In the genomic region with DNA sequence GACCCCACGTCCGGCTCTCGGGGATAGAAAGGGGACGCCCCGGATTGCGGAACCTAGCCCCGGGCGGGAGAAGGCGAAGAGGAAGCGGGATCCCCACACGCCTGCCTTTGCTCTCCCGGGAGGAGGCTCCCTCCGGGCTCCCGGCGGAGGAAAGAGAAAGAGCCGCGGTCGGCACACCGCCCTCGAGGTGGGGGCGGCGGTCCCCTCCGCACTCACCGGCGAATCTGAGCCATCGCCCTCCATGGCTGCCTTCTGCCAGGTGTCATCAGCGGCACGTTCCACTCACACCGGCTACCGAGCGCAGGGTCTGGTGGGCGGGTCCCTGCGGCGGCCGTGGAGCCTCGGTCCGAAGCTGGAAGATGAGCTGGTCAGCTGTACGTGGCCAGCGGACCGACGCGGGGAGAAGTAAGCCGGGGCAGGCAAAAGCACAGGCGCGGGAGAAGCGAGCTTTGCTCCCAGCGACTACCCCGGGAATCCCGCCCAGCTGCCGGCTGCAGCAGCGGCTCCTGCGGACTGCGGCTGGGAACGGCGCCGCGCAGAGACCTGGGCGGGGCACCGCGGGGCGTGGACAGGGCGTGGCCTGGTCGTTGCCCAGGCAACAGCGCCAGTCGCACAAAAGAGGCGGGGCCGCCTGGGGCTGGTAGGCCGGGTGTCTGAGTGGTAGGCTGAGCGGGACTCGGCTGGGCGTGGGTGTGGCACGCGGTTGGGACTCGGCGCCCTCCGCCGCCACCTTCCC, we compare ENCODE assay signal across 8 cellular contexts.
DNase-seq lines count a peak whose midpoint lies in the region; ATAC-seq and TF ChIP-seq lines count a peak whose summit lies in the region.

A gene with protein sequence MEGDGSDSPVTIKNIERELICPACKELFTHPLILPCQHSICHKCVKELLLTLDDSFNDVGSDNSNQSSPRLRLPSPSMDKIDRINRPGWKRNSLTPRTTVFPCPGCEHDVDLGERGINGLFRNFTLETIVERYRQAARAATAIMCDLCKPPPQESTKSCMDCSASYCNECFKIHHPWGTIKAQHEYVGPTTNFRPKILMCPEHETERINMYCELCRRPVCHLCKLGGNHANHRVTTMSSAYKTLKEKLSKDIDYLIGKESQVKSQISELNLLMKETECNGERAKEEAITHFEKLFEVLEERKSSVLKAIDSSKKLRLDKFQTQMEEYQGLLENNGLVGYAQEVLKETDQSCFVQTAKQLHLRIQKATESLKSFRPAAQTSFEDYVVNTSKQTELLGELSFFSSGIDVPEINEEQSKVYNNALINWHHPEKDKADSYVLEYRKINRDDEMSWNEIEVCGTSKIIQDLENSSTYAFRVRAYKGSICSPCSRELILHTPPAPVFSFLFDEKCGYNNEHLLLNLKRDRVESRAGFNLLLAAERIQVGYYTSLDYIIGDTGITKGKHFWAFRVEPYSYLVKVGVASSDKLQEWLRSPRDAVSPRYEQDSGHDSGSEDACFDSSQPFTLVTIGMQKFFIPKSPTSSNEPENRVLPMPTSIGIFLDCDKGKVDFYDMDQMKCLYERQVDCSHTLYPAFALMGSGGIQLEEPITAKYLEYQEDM (minus strand): TSS at position 517 of the 736 bp plus-strand sequence. CDS start 274 bp downstream, at position 243.

- H3K9me3 ChIP-seq in HUES6 (ENCODE audit: control insufficient read depth, insufficient read depth, low read depth, low read length) = peaks cover 36% of the 10 kb centered on the region
- peaks cover 6% of the 10 kb centered on the region; the same call in 1 of the 2 replicates for H3K9me3 ChIP-seq in OCI-LY1 (ENCODE audit: low read length)
- peaks cover 0 to 5% of the 10 kb centered on the region in 2 donors for H3K9me3 ChIP-seq in mucosa of rectum (ENCODE audit: control insufficient read depth in 2 of 2, low read length in 2 of 2)

- peak; percentile 99 for ATAC-seq in GM21515 (IDR thresholded peaks at IDR 0.05; ENCODE audit: unreplicated experiment)

- no peaks in the 10 kb centered on the region for H3K79me2 ChIP-seq in OCI-LY1 (ENCODE audit: insufficient read depth, low read length)

- H3K27ac ChIP-seq in HUES6 (ENCODE audit: low read depth, low read length) = peak within 1 kb of the TSS; percentile 7; the same call in 1 of the 2 replicates
- H3K27ac ChIP-seq in OCI-LY1 (ENCODE audit: low read depth, low read length, poor library complexity, severe bottlenecking) = no peak within 1 kb of the TSS
- no peak within 1 kb of the TSS for H3K27ac ChIP-seq in epithelial cell of prostate
- H3K27ac ChIP-seq in mucosa of rectum (ENCODE audit: low read depth in 2 of 2, low read length in 2 of 2) = peak within 1 kb of the TSS; percentile 95 to 96

- no peaks in the 10 kb centered on the region for H4K20me1 ChIP-seq in OCI-LY1 (ENCODE audit: insufficient read depth, low read length)

- H3K36me3 ChIP-seq in HUES6 (ENCODE audit: control insufficient read depth, insufficient read depth, low read length) (peaks cover 14% of the 10 kb centered on the region), OCI-LY1 (ENCODE audit: insufficient read depth, low read length) (no peaks in the 10 kb centered on the region; the same call in 1 of the 2 replicates), mucosa of rectum (ENCODE audit: control insufficient read depth in 2 of 2, insufficient read depth in 2 of 2, low read length in 2 of 2) (no peaks in the 10 kb centered on the region)

- no peaks in the 10 kb centered on the region for H3K9me2 ChIP-seq in OCI-LY1 (ENCODE audit: low read depth, low read length)

- H3K9ac ChIP-seq in HUES6 (ENCODE audit: low read length) = peak within 1 kb of the TSS; percentile 81
- peak within 1 kb of the TSS; percentile 39; the same call in 1 of the 2 replicates for H3K9ac ChIP-seq in OCI-LY1 (ENCODE audit: low read length)
- H3K9ac ChIP-seq in mucosa of rectum (ENCODE audit: low read depth in 1 of 2, low read length in 2 of 2) = peak within 1 kb of the TSS; percentile 84 to 91

- DNase-seq in DMS 273 (lab: John Stamatoyannopoulos, UW; ENCODE audit: unreplicated experiment) (peak; percentile 98), activated T-cell treated with anti-CD3 and anti-CD28 coated beads for 24 hours (ENCODE audit: low read depth) (peak; percentile 88), epithelial cell of prostate (ENCODE audit: low read depth, low spot score) (peak; percentile 54)
- peak; percentile 90 for DNase-seq in stimulated activated CD8-positive, alpha-beta memory T cell treated with anti-CD3 and anti-CD28 coated beads, Interleukin-4, amount 100 ng/mL, for 24 hours (ENCODE audit: low read depth)

- H3F3A ChIP-seq in OCI-LY1 (ENCODE audit: insufficient read depth, low read length) = no peaks in the 10 kb centered on the region

- H3K4me3 ChIP-seq in HUES6 (ENCODE audit: low read depth, low read length) = peak within 1 kb of the TSS; percentile 86
- H3K4me3 ChIP-seq in OCI-LY1 (ENCODE audit: low read depth, low read length, poor library complexity, severe bottlenecking) = peak within 1 kb of the TSS; percentile 67
- peak within 1 kb of the TSS; percentile 86 to 89 for H3K4me3 ChIP-seq in mucosa of rectum (ENCODE audit: low read length in 2 of 2)

- H3K27me3 ChIP-seq in HUES6 (ENCODE audit: control insufficient read depth, insufficient read depth, low read length) = peaks cover 37% of the 10 kb centered on the region
- peaks cover 5% of the 10 kb centered on the region; the same call in 1 of the 2 replicates for H3K27me3 ChIP-seq in OCI-LY1 (ENCODE audit: insufficient read depth, low read length)
- H3K27me3 ChIP-seq in mucosa of rectum (ENCODE audit: control insufficient read depth in 2 of 2, insufficient read depth in 2 of 2, low read length in 2 of 2) = peaks cover 0 to 5% of the 10 kb centered on the region in 2 donors

- H3K4me1 ChIP-seq in HUES6 (ENCODE audit: control insufficient read depth, insufficient read depth, low read length) (peaks cover 4% of the 10 kb centered on the region; the same call in 1 of the 2 replicates), OCI-LY1 (ENCODE audit: insufficient read depth, low read length, severe bottlenecking) (peaks cover 16% of the 10 kb centered on the region), mucosa of rectum (ENCODE audit: control insufficient read depth in 2 of 2, insufficient read depth in 2 of 2, low read length in 2 of 2) (peaks cover 5 to 9% of the 10 kb centered on the region in 2 donors)

- TF ChIP-seq CTCF in OCI-LY1 (IDR thresholded peaks at IDR 0.05; ENCODE audit: low read length) = peak; percentile 11; the same call in 1 of the 2 replicates

- H2AFZ ChIP-seq in OCI-LY1 (ENCODE audit: low read length) = 0 out of 2 replicates have a peak within 1 kb of the TSS, but pooled peaks have one; percentile 28

- peak within 1 kb of the TSS; percentile 67 for H3K4me2 ChIP-seq in OCI-LY1 (ENCODE audit: low read length)

Comparison
In these comparisons a context has a peak if more than half of its experiments do, and no peak if none do; other contexts are left out.
1. H3K27ac ChIP-seq: peak in HUES6 (single experiment) and mucosa of rectum (2 of 2); none in OCI-LY1 (single experiment) and epithelial cell of prostate (single experiment).
2. Peak in every context shown above with its lines, with median percentiles within 50 percentile points of each other: DNase-seq, H3K4me3 ChIP-seq and H3K9ac ChIP-seq.